Comparison of ENCODE assay signal across 1 cellular context in genomic region chr19:55536951-55537740, GRCh38.
TF ChIP-seq lines count a peak whose summit lies in the region.

TSS of gene SBK2 (minus strand) at chr19:55537133. CDS start at chr19:55536294, 839 bp downstream.

TF ChIP-seq in A549, 52 proteins besides CTCF, POLR2A, EP300 and RAD21 (continued from another document):
- TF ChIP-seq BCL3 (IDR thresholded peaks at IDR 0.05) (no peak), ZC3H11A (IDR thresholded peaks at IDR 0.05) (no peak), KDM1A (IDR thresholded peaks at IDR 0.05; ENCODE audit: low read depth) (no peak), HES2 (IDR thresholded peaks at IDR 0.05) (no peak)
TF ChIP-seq in A549: peak in this region for 3.
